8 cellular contexts compared by ENCODE assay signal in the genomic region with DNA sequence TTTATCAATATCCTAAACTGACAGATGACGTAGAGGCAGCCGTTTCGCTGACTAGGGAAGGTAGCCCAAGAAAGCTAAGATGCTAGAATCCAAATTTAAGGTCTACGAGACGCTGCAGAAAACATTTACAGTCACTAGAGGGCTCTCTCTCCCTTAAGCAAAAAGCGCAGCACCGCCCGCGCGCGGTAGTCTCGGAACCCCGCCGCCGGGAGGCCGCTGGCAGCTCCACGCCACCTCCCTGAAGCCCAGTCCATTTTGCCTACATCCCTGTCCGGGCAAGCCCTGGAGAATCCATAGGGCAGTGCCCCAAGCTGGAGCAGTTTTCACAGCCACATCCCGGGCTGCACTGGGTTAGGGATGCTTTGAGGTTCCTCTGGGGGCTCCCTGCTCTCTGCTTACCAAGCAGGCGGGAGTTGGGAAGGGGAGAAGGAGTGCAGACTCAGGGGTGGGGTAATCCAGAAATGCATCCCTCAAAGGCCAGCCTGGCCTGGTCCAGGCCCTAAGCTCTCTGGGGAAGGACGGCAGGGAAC. TPM values are rescaled to one million over a fixed set of nuclear protein-coding genes. Genes with fewer than 3 reads are reported as not detected.
DNase-seq lines count a peak whose midpoint lies in the region; ATAC-seq and TF ChIP-seq lines count a peak whose summit lies in the region.

No MANE protein-coding gene starts in this region.

- H3K36me3 Mint-ChIP-seq in activated T-cell treated with anti-CD3 and anti-CD28 coated beads, Interleukin-2, amount 50 U/mL, for 4 hours (ENCODE audit: insufficient read depth): no peaks in the 10 kb centered on the region
- H3K36me3 Mint-ChIP-seq in natural killer cell treated with Interleukin-12 subunit alpha and Interleukin-12 subunit beta and Interleukin-15 and Interleukin-18, amount 100 ng/mL, for 72 hours: no peaks in the 10 kb centered on the region

- no TSS peak for BruUV-seq in PC-3 (replicated peaks; lab: Mats Ljungman, UMichigan)

- no peaks in the 10 kb centered on the region for H3K79me2 ChIP-seq in Karpas-422 (ENCODE audit: low read length)
- H3K79me2 ChIP-seq in PC-3 (ENCODE audit: low read length): no peaks in the 10 kb centered on the region

- CTCF ChIA-PET in PC-3 (lab: Charles Lee): interaction anchor here (0.5 to 1.7 kb wide), 8 partner anchors 24 to 170 kb away, joined by 3 to 17 read pairs (median 4); no protein-coding TSS in a partner anchor

- H3K27ac ChIP-seq in Karpas-422 (ENCODE audit: low read length) (no peak overlapping the region), PC-3 (ENCODE audit: low read length) (no peak overlapping the region)

- H2AFZ ChIP-seq in Karpas-422 (ENCODE audit: low read length) (peak overlapping the region; percentile 45; the same call in 1 of the 2 replicates), PC-3 (ENCODE audit: low read length) (no peak overlapping the region)

- no peak overlapping the region for H3K27ac Mint-ChIP-seq in natural killer cell treated with Interleukin-12 subunit alpha and Interleukin-12 subunit beta and Interleukin-15 and Interleukin-18, amount 100 ng/mL, for 72 hours

- no peaks in the 10 kb centered on the region for H3F3A ChIP-seq in PC-3 (ENCODE audit: low read length, unreplicated experiment)

- peak; percentile 88 for TF ChIP-seq CTCF in PC-3 (conservative IDR thresholded peaks at IDR 0.05; ENCODE audit: low read depth, low read length)

- H3K9me2 ChIP-seq in Karpas-422 (replicated peaks; ENCODE audit: insufficient read depth, low read length) (no peaks in the 10 kb centered on the region), PC-3 (replicated peaks; ENCODE audit: low read length) (no peaks in the 10 kb centered on the region)

- H3K27me3 ChIP-seq in Karpas-422 (ENCODE audit: low read length): no peaks in the 10 kb centered on the region
- peaks cover 82% of the 10 kb centered on the region for H3K27me3 ChIP-seq in PC-3 (ENCODE audit: low read length)

- H3K4me2 ChIP-seq in Karpas-422 (ENCODE audit: low read depth, low read length, poor library complexity, severe bottlenecking) (peak overlapping the region; percentile 55), PC-3 (ENCODE audit: low read length) (peak overlapping the region; percentile 42)

- H3K9me3 ChIP-seq in Karpas-422 (ENCODE audit: low read length): no peaks in the 10 kb centered on the region
- no peaks in the 10 kb centered on the region for H3K9me3 ChIP-seq in PC-3 (ENCODE audit: low read length)

- DNase-seq in DMS153 (lab: John Stamatoyannopoulos, UW): peak; percentile 68
- peak; percentile 92 for DNase-seq in Karpas-422
- DNase-seq in PC-3: peak; percentile 85
- peak; percentile 55 for DNase-seq in activated T-cell treated with anti-CD3 and anti-CD28 coated beads, Interleukin-2, amount 50 U/mL, for 4 hours
- peak; percentile 69 for DNase-seq in fibroblast of gingiva (ENCODE audit: low read depth)
- no peak for DNase-seq in natural killer cell treated with Interleukin-12 subunit alpha and Interleukin-12 subunit beta and Interleukin-15 and Interleukin-18, amount 100 ng/mL, for 72 hours (ENCODE audit: low spot score)
- peak; percentile 47 for DNase-seq in stimulated activated naive CD4-positive, alpha-beta T cell treated with Interleukin-2 at 50 U/mL for 16 hours (lab: John Stamatoyannopoulos, UW)

- no peaks in the 10 kb centered on the region for H4K20me1 ChIP-seq in Karpas-422 (ENCODE audit: insufficient read depth, low read depth, low read length)
- H4K20me1 ChIP-seq in PC-3 (ENCODE audit: low read length): no peaks in the 10 kb centered on the region

- no peaks in the 10 kb centered on the region for H3K9me3 Mint-ChIP-seq in activated T-cell treated with anti-CD3 and anti-CD28 coated beads, Interleukin-2, amount 50 U/mL, for 4 hours
- no peaks in the 10 kb centered on the region for H3K9me3 Mint-ChIP-seq in natural killer cell treated with Interleukin-12 subunit alpha and Interleukin-12 subunit beta and Interleukin-15 and Interleukin-18, amount 100 ng/mL, for 72 hours

- ATAC-seq in PC-3: peak; percentile 85
- ATAC-seq in activated T-cell treated with anti-CD3 and anti-CD28 coated beads, Interleukin-2, amount 50 U/mL, for 4 hours: peak; percentile 57 to 65
- peak; percentile 70 to 75 for ATAC-seq in natural killer cell treated with Interleukin-12 subunit alpha and Interleukin-12 subunit beta and Interleukin-15 and Interleukin-18, amount 100 ng/mL, for 72 hours
- ATAC-seq in HG02870 (IDR thresholded peaks at IDR 0.05; ENCODE audit: unreplicated experiment): no peak

- peaks cover 51% of the 10 kb centered on the region for H3K27me3 Mint-ChIP-seq in activated T-cell treated with anti-CD3 and anti-CD28 coated beads, Interleukin-2, amount 50 U/mL, for 4 hours (ENCODE audit: low read depth)
- peaks cover 25 to 39% of the 10 kb centered on the region in 2 donors for H3K27me3 Mint-ChIP-seq in natural killer cell treated with Interleukin-12 subunit alpha and Interleukin-12 subunit beta and Interleukin-15 and Interleukin-18, amount 100 ng/mL, for 72 hours

- POLR2A ChIA-PET in PC-3 (lab: Charles Lee; ENCODE audit: unreplicated experiment): interaction anchor here (0.6 kb wide), 1 partner anchor 11 kb away, joined by 3 read pairs; no protein-coding TSS in a partner anchor

- peak overlapping the region; percentile 56 for H3K4me3 Mint-ChIP-seq in activated T-cell treated with anti-CD3 and anti-CD28 coated beads, Interleukin-2, amount 50 U/mL, for 4 hours
- H3K4me3 Mint-ChIP-seq in natural killer cell treated with Interleukin-12 subunit alpha and Interleukin-12 subunit beta and Interleukin-15 and Interleukin-18, amount 100 ng/mL, for 72 hours: peak overlapping the region; percentile 39

- intact Hi-C loops in PC-3 (cut with micrococcal nuclease): loop anchor here (1.0 to 2.0 kb wide), 3 partner anchors 76 to 171 kb away; no protein-coding TSS in a partner anchor

- H3K4me1 Mint-ChIP-seq in activated T-cell treated with anti-CD3 and anti-CD28 coated beads, Interleukin-2, amount 50 U/mL, for 4 hours (ENCODE audit: low read depth): peaks cover 12% of the 10 kb centered on the region
- H3K4me1 Mint-ChIP-seq in natural killer cell treated with Interleukin-12 subunit alpha and Interleukin-12 subunit beta and Interleukin-15 and Interleukin-18, amount 100 ng/mL, for 72 hours (ENCODE audit: low read depth in 2 of 2): peaks cover 0 to 4% of the 10 kb centered on the region in 2 donors

- H3K36me3 ChIP-seq in Karpas-422 (ENCODE audit: insufficient read depth, low read length) (no peaks in the 10 kb centered on the region), PC-3 (ENCODE audit: low read depth, low read length) (no peaks in the 10 kb centered on the region)

- no peak overlapping the region for H3K9ac ChIP-seq in Karpas-422 (ENCODE audit: low read length)
- no peak overlapping the region for H3K9ac ChIP-seq in PC-3 (ENCODE audit: low read length)

- H3K4me1 ChIP-seq in Karpas-422 (ENCODE audit: low read length): peaks cover 9% of the 10 kb centered on the region; the same call in 1 of the 2 replicates
- H3K4me1 ChIP-seq in PC-3 (ENCODE audit: insufficient read depth, low read length): peaks cover 10% of the 10 kb centered on the region; the same call in 1 of the 2 replicates

- H3K4me3 ChIP-seq in Karpas-422 (ENCODE audit: low read length): no peak overlapping the region
- no peak overlapping the region for H3K4me3 ChIP-seq in PC-3 (ENCODE audit: low read length)

RNA-seq across cellular contexts. Expression of gene DPYSL5, which starts 1.5 kb away (rescaled TPM):
- not detected in 2 replicates for total RNA-seq in Karpas-422 (2014; rRNA removed; shearing (Covaris generic); ENCODE audit: low replicate concordance)
- total RNA-seq in PC-3 (2014; rRNA removed): not detected in 2 replicates
- not detected for total RNA-seq in activated T-cell treated with anti-CD3 and anti-CD28 coated beads, Interleukin-2, amount 50 U/mL, for 4 hours
- total RNA-seq in natural killer cell treated with Interleukin-12 subunit alpha and Interleukin-12 subunit beta and Interleukin-15 and Interleukin-18, amount 100 ng/mL, for 72 hours: not detected
